13 cellular contexts compared by ENCODE assay signal in genomic region chrX:119622356-119623232, GRCh38. TPM values are rescaled to one million over a fixed set of nuclear protein-coding genes. Genes with fewer than 3 reads are reported as not detected.
DNase-seq lines count a peak whose midpoint lies in the region; ATAC-seq, FAIRE-seq and TF ChIP-seq lines count a peak whose summit lies in the region.
"Had no signal": no experiment of that assay in that cellular context is flagged by ENCODE, and none has a peak within 500 bp of the region (broad histone marks: within the 10 kb centered on the region; RNA-seq: fewer than 3 reads in every experiment).

No MANE protein-coding gene starts in this region.

- WGBS in testis, 2 donors: 62 to 64% methylated on average over 6 to 7 of the region's 9 CpGs
- WGBS in small intestine, 3 donors: 53 to 67% (median 66%) methylated on average over 9 of the region's 9 CpGs

- H3K27ac ChIP-seq in right atrium auricular region (no peak overlapping the region), testis (no peak overlapping the region), small intestine (ENCODE audit: low read depth in 1 of 2, low read length in 1 of 2) (no peak overlapping the region)
- H3K27ac ChIP-seq: parathyroid adenoma had no signal

- DNase-seq in Right ventricle myocardium inferior (ENCODE audit: missing footprints) (no peak), right atrium auricular region (ENCODE audit: low spot score) (no peak), T-helper 17 cell (no peak), left cardiac atrium (peak; percentile 55), testis (peak; percentile 15), omental fat pad (ENCODE audit: low spot score) (no peak), Calu3 (no peak), small intestine (no peak)
- DNase-seq: activated CD4-positive, CD25-positive, alpha-beta regulatory T cell; activated gamma-delta T cell treated with Interleukin-2 at 50 U/mL for 16 hours; NCI-H1436 had no signal

- H3K36me3 Mint-ChIP-seq in T-helper 17 cell (ENCODE audit: low read depth): no peaks in the 10 kb centered on the region
- H3K36me3 Mint-ChIP-seq in Calu3 (ENCODE audit: insufficient read depth, unreplicated experiment): no peaks in the 10 kb centered on the region

- peaks cover 3% of the 10 kb centered on the region for H3K4me1 Mint-ChIP-seq in T-helper 17 cell
- no peaks in the 10 kb centered on the region for H3K4me1 Mint-ChIP-seq in Calu3 (ENCODE audit: low read depth, unreplicated experiment)

- H3K4me3 Mint-ChIP-seq in T-helper 17 cell: no peak overlapping the region
- no peak overlapping the region for H3K4me3 Mint-ChIP-seq in Calu3 (ENCODE audit: low read depth, unreplicated experiment)

- H3K27me3 ChIP-seq in right atrium auricular region (no peaks in the 10 kb centered on the region), testis (no peaks in the 10 kb centered on the region), small intestine (ENCODE audit: control insufficient read depth in 2 of 2, insufficient read depth in 2 of 2, low read length in 2 of 2) (no peaks in the 10 kb centered on the region)

- no peak for TF ChIP-seq POLR2A in testis (IDR thresholded peaks at IDR 0.05)

- CTCF ChIA-PET in Calu3 (lab: Charles Lee): interaction anchor here (0.7 kb wide), 1 partner anchor 169 kb away, joined by 3 read pairs; no protein-coding TSS in a partner anchor

- H3K4me1 ChIP-seq in right atrium auricular region (no peaks in the 10 kb centered on the region), testis (no peaks in the 10 kb centered on the region), small intestine (ENCODE audit: control insufficient read depth in 2 of 2, insufficient read depth in 1 of 2, low read depth in 1 of 2, low read length in 1 of 2) (no peaks in the 10 kb centered on the region)
- H3K4me1 ChIP-seq: parathyroid adenoma had no signal

- intact Hi-C loops in Right ventricle myocardium inferior (cut with DNase I): no loop called here
- intact Hi-C loops in left cardiac atrium (cut with DNase I): no loop called here
- intact Hi-C loops in testis (cut with DNase I; ENCODE audit: low total_unique reads): no loop called here
- intact Hi-C loops in Calu3 (cut with micrococcal nuclease; ENCODE audit: unreplicated experiment): no loop called here

- H3K36me3 ChIP-seq in right atrium auricular region (no peaks in the 10 kb centered on the region), testis (ENCODE audit: low read depth, missing control alignments) (no peaks in the 10 kb centered on the region), small intestine (ENCODE audit: control insufficient read depth in 2 of 2, insufficient read depth in 2 of 2, low read length in 2 of 2) (peaks cover 0 to 2% of the 10 kb centered on the region in 2 donors)

- H3K27ac Mint-ChIP-seq in T-helper 17 cell (peak overlapping the region; percentile 11), Calu3 (ENCODE audit: unreplicated experiment) (no peak overlapping the region)

- H3K4me3 ChIP-seq in right atrium auricular region: no peak overlapping the region
- no peak overlapping the region for H3K4me3 ChIP-seq in testis
- H3K4me3 ChIP-seq in small intestine (ENCODE audit: low read depth in 1 of 2, low read length in 2 of 2): no peak overlapping the region

- TF ChIP-seq CTCF in right atrium auricular region (IDR thresholded peaks at IDR 0.05): no peak
- TF ChIP-seq CTCF in testis (IDR thresholded peaks at IDR 0.05): no peak
- TF ChIP-seq CTCF in omental fat pad (IDR thresholded peaks at IDR 0.05): no peak
- no peak for TF ChIP-seq CTCF in Calu3 (IDR thresholded peaks at IDR 0.05; ENCODE audit: unreplicated experiment)

- FAIRE-seq in small intestine (lab: Jason Lieb, UNC): no peak

- H3K9me3 ChIP-seq in right atrium auricular region (no peaks in the 10 kb centered on the region), T-helper 17 cell (ENCODE audit: control insufficient read depth, low read length, poor library complexity, severe bottlenecking) (no peaks in the 10 kb centered on the region), testis (no peaks in the 10 kb centered on the region), small intestine (ENCODE audit: control insufficient read depth, low read depth) (no peaks in the 10 kb centered on the region)

- ATAC-seq in Right ventricle myocardium inferior (peak; percentile 69), T-helper 17 cell (no peak), left cardiac atrium (peak in 1 of 2 donors; percentile 74), omental fat pad (ENCODE audit: low FRiP score) (no peak)
- ATAC-seq: Panc1 had no signal

- no TSS peak for BruUV-seq in Calu3 (replicated peaks; lab: Mats Ljungman, UMichigan)

- H3K27me3 Mint-ChIP-seq in T-helper 17 cell: no peaks in the 10 kb centered on the region
- H3K27me3 Mint-ChIP-seq in Calu3 (ENCODE audit: unreplicated experiment): peaks cover 13% of the 10 kb centered on the region

- H3K9me3 Mint-ChIP-seq in Calu3 (ENCODE audit: low read depth, unreplicated experiment): no peaks in the 10 kb centered on the region

RNA-seq across cellular contexts. Expression of gene NKRF, which starts 16.4 kb away (rescaled TPM):
- 4.2 TPM for total RNA-seq in Right ventricle myocardium inferior
- total RNA-seq in right atrium auricular region: 1 to 10 TPM; 3.3 to 4.7 TPM
- 10 to 100 TPM in 1 of 2 donors, 1 to 10 TPM in 1; 9.9 to 10.8 TPM for total RNA-seq in T-helper 17 cell
- 1 to 10 TPM; 4.0 to 6.1 TPM for total RNA-seq in left cardiac atrium
- total RNA-seq in testis: 1 to 10 TPM; 4.7 to 6.4 TPM
- 4.1 TPM for polyA plus RNA-seq in testis (ENCODE audit: insufficient read depth, low read depth, low replicate concordance)
- 10 to 100 TPM in 1 of 4 donors, 1 to 10 TPM in 3; 4.5 to 10.9 (median 8.0) TPM for total RNA-seq in omental fat pad
- 17.8 and 18.0 TPM in 2 replicates for total RNA-seq in Calu3 (2022)
- 1 to 10 TPM; 2.9 to 4.9 (median 3.2) TPM for polyA plus RNA-seq in small intestine

RNA-seq across cellular contexts. Expression of gene UBE2A, which starts 48.2 kb away (rescaled TPM):
- total RNA-seq in Right ventricle myocardium inferior (66.3 TPM), right atrium auricular region (10 to 100 TPM; 30.2 to 31.9 TPM), T-helper 17 cell (10 to 100 TPM; 75.3 to 87.2 TPM), left cardiac atrium (10 to 100 TPM; 49.1 to 52.6 TPM), testis (10 to 100 TPM; 29.4 to 30.0 TPM), omental fat pad (10 to 100 TPM; 30.3 to 44.0 (median 35.2) TPM), Calu3 (2022) (64.2 and 65.0 TPM in 2 replicates)
- polyA plus RNA-seq in testis (ENCODE audit: insufficient read depth, low read depth, low replicate concordance) (44.7 TPM), small intestine (10 to 100 TPM; 44.3 to 80.1 (median 71.9) TPM)

RNA-seq across cellular contexts. Expression of gene STEEP1, which starts 57.4 kb away (rescaled TPM):
- total RNA-seq in Right ventricle myocardium inferior (12.6 TPM), right atrium auricular region (10 to 100 TPM; 17.4 to 17.8 TPM), T-helper 17 cell (10 to 100 TPM; 21.3 to 23.8 TPM), left cardiac atrium (10 to 100 TPM; 13.1 to 17.8 TPM), testis (10 to 100 TPM; 41.9 to 43.4 TPM), omental fat pad (10 to 100 TPM; 24.0 to 32.0 (median 28.6) TPM), Calu3 (2022) (30.4 and 36.8 TPM in 2 replicates)
- polyA plus RNA-seq in testis (ENCODE audit: insufficient read depth, low read depth, low replicate concordance) (24.8 TPM), small intestine (10 to 100 TPM; 14.1 to 20.8 (median 20.0) TPM)

Comparison
In these comparisons a context has a peak if more than half of its experiments do, and no peak if none do; other contexts are left out.
1. DNase-seq: peak in left cardiac atrium (single experiment) and testis (single experiment); none in Right ventricle myocardium inferior (single experiment), right atrium auricular region (single experiment), T-helper 17 cell (0 of 3), omental fat pad (single experiment), Calu3 (single experiment) and small intestine (single experiment).